ENCODE assay signal across 7 cellular contexts in genomic region chrY:18048149-18049040, GRCh38. TPM values are rescaled to one million over a fixed set of nuclear protein-coding genes. Genes with fewer than 3 reads are reported as not detected.
"Had no signal": no experiment of that assay in that cellular context is flagged by ENCODE, and none has a peak within 500 bp of the region (broad histone marks: within the 10 kb centered on the region; RNA-seq: fewer than 3 reads in every experiment).

No MANE protein-coding gene starts in this region.

RNA-seq across cellular contexts. Expression of gene CDY2A, which starts 22.8 kb away (rescaled TPM):
- total RNA-seq: GM23338, H1, H9, HepG2, HFFc6, HT1080 had no signal
- polyA plus RNA-seq: GM23338, H1, HepG2, IgD-negative memory B cell had no signal
